8 cellular contexts compared by ENCODE assay signal in genomic region chr15:90099868-90100854, GRCh38. TPM values are rescaled to one million over a fixed set of nuclear protein-coding genes. Genes with fewer than 3 reads are reported as not detected.
A peak's percentile ranks its signal among the peaks of the same experiment; 100 is the strongest.
DNase-seq lines count a peak whose midpoint lies in the region; ATAC-seq and TF ChIP-seq lines count a peak whose summit lies in the region.

No MANE protein-coding gene starts in this region.

- no peak for TF ChIP-seq CTCF in stomach (IDR thresholded peaks at IDR 0.05)

- H3K4me3 ChIP-seq in stomach = peak overlapping the region in 3 of 4 donors; percentile 83 to 94 (median 89)

- DNase-seq in DMS 273 treated with DMSO at 0.1 percent for 48 hours (lab: John Stamatoyannopoulos, UW) = peak; percentile 40
- peak; percentile 28 for DNase-seq in KBM-7
- DNase-seq in kidney tubule cell (ENCODE audit: low spot score) = peak; percentile 79
- DNase-seq in stomach = peak; percentile 79
- DNase-seq in hepatic stellate cell (ENCODE audit: low spot score) = no peak
- DNase-seq in NCI-H526 treated with DMSO at 0.1 percent for 48 hours (lab: John Stamatoyannopoulos, UW) = no peak

- intact Hi-C loops in stomach (cut with DNase I; ENCODE audit: low total_unique reads) = no loop called here

- no peaks in the 10 kb centered on the region for H3K9me3 ChIP-seq in stomach

- 16 to 45% (median 31%) methylated on average over 11 of the region's 11 CpGs for WGBS in stomach, 5 donors

- H3K27ac ChIP-seq in angular gyrus (ENCODE audit: low read depth, low read length) (peak overlapping the region; percentile 98), stomach (peak overlapping the region; percentile 33 to 98 (median 96))

- no peaks in the 10 kb centered on the region for H3K27me3 ChIP-seq in stomach

- in situ Hi-C loops in KBM-7 (cut with MboI; ENCODE audit: low pct_unique_long_range_greater_than_20kb, low sequenced_read_pairs) = loop anchor here (25.0 kb wide), 2 partner anchors 188 to 338 kb away; partner anchors contain the start of genes ARPIN and MESP1

- no peak for ATAC-seq in GM18867 (IDR thresholded peaks at IDR 0.05; ENCODE audit: unreplicated experiment)

- TF ChIP-seq EP300 in stomach (IDR thresholded peaks at IDR 0.05) = no peak

- H3K4me1 ChIP-seq in stomach = peaks cover 59 to 85% (median 69%) of the 10 kb centered on the region in 4 donors

- no peak for TF ChIP-seq POLR2A in stomach (IDR thresholded peaks at IDR 0.05)

- no peaks in the 10 kb centered on the region for H3K36me3 ChIP-seq in stomach

RNA-seq across cellular contexts. Expression of gene IDH2, which starts 2.1 kb away (rescaled TPM):
- 100 to 1,000 TPM in 3 of 5 donors, 10 to 100 TPM in 2; 12.3 to 186 (median 125) TPM for total RNA-seq in stomach
- polyA plus RNA-seq in stomach = 100 to 1,000 TPM; 109 to 149 (median 109) TPM

Comparison
In these comparisons a context has a peak if more than half of its experiments do, and no peak if none do; other contexts are left out.
1. DNase-seq: peak in DMS 273 treated with DMSO at 0.1 percent for 48 hours (single experiment), KBM-7 (single experiment), kidney tubule cell (single experiment) and stomach (single experiment); none in hepatic stellate cell (single experiment) and NCI-H526 treated with DMSO at 0.1 percent for 48 hours (single experiment).